1 cellular context compared by ENCODE assay signal in the genomic region with DNA sequence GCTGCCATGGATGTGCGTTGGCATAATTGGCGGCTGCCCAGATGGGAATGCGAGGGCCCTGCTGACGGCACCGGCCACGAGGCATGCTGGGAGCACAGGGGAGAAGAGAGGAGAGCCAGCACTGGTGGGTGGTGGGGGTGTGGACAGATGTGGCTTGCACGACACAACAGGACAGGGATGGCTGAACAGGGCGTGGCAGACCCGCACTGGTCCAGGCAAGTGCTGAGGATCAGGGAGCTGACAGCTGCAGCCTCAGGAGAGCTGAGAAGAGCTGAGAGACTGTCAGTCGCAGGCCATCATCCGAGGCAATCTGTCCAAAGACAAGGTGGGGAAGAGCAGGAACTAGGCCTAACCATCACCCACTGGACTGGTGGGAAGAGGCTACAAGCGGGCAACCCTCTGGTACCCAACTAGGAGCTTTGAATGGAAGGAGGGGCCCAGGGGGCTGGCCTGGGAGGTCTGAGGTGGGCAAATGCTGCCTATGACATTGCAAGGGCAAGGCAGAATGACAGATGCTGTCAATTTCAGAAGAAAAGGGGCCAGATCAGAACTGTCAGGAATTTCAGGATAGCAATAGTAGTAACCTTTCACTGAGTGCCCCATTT.
TF ChIP-seq lines count a peak whose summit lies in the region.

No MANE protein-coding gene starts in this region.

TF ChIP-seq in HCT116, 20 proteins besides CTCF, POLR2A, EP300 and RAD21:
- TF ChIP-seq YY1 (IDR thresholded peaks at IDR 0.05; ENCODE audit: extremely low read depth, insufficient replicate concordance, low read depth, low read length) (no peak), SIN3A (IDR thresholded peaks at IDR 0.05; ENCODE audit: low read depth) (no peak), SRF (IDR thresholded peaks at IDR 0.05; ENCODE audit: low read depth) (no peak), ZNF274 (IDR thresholded peaks at IDR 0.05; ENCODE audit: low read depth, low read length) (no peak), JUND (IDR thresholded peaks at IDR 0.05) (no peak), FOSL1 (IDR thresholded peaks at IDR 0.05; ENCODE audit: low read depth) (no peak), EGR1 (IDR thresholded peaks at IDR 0.05; ENCODE audit: low read depth) (no peak), ELF1 (IDR thresholded peaks at IDR 0.05; ENCODE audit: borderline replicate concordance, low read depth) (no peak), TCF7L2 (IDR thresholded peaks at IDR 0.05; ENCODE audit: borderline replicate concordance, extremely low read depth, insufficient read depth, insufficient read length) (no peak), EZH2 (IDR thresholded peaks at IDR 0.05) (no peak)
- TF ChIP-seq, protein P1, sequence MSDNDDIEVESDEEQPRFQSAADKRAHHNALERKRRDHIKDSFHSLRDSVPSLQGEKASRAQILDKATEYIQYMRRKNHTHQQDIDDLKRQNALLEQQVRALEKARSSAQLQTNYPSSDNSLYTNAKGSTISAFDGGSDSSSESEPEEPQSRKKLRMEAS (IDR thresholded peaks at IDR 0.05) = no peak
- TF ChIP-seq, protein P2, sequence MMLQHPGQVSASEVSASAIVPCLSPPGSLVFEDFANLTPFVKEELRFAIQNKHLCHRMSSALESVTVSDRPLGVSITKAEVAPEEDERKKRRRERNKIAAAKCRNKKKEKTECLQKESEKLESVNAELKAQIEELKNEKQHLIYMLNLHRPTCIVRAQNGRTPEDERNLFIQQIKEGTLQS (IDR thresholded peaks at IDR 0.05) = no peak
TF ChIP-seq in HCT116: peak in this region for 0.
